17 cellular contexts compared by ENCODE assay signal in genomic region chr7:1560620-1561031, GRCh38. TPM values are rescaled to one million over a fixed set of nuclear protein-coding genes. Genes with fewer than 3 reads are reported as not detected.
DNase-seq lines count a peak whose midpoint lies in the region; ATAC-seq and TF ChIP-seq lines count a peak whose summit lies in the region.
"Had no signal": no experiment of that assay in that cellular context is flagged by ENCODE, and none has a peak within 500 bp of the region (broad histone marks: within the 10 kb centered on the region; RNA-seq: fewer than 3 reads in every experiment).

No MANE protein-coding gene starts in this region.

- H3F3A ChIP-seq in SK-N-SH (replicated peaks; ENCODE audit: insufficient read depth), result no peaks in the 10 kb centered on the region

- TF ChIP-seq CTCF in SK-N-SH (IDR thresholded peaks at IDR 0.05) (no peak), RWPE2 (IDR thresholded peaks at IDR 0.05; ENCODE audit: poor library complexity, severe bottlenecking) (no peak), prostate gland (IDR thresholded peaks at IDR 0.05) (no peak), OCI-LY7 (conservative IDR thresholded peaks at IDR 0.05; ENCODE audit: low read length) (no peak), ovary (IDR thresholded peaks at IDR 0.05) (no peak)

- CTCF ChIA-PET in SK-N-SH (lab: Yijun Ruan, JAX) (interaction anchor here (0.6 to 1.5 kb wide), 3 partner anchors 9 to 86 kb away, joined by 3 read pairs; partner anchors contain the start of gene PSMG3), OCI-LY7 (lab: Charles Lee; ENCODE audit: unreplicated experiment) (interaction anchor here (0.6 kb wide), 2 partner anchors 21 to 98 kb away, joined by 3 to 6 read pairs; no protein-coding TSS in a partner anchor)

- TF ChIP-seq RAD21 in SK-N-SH (IDR thresholded peaks at IDR 0.05; ENCODE audit: low read length), result no peak

- 82% methylated on average over 11 of the region's 13 CpGs for WGBS in SK-N-SH (ENCODE audit: low lambda C conversion rate)
- 47% methylated on average over 10 of the region's 13 CpGs for WGBS in prostate gland
- WGBS in ovary, 3 donors, result 59 to 73% (median 66%) methylated on average over 12 to 13 of the region's 13 CpGs

- intact Hi-C loops in prostate gland (cut with DNase I) (no loop called here), OCI-LY7 (cut with micrococcal nuclease; ENCODE audit: unreplicated experiment) (no loop called here), ovary (cut with DNase I) (no loop called here)

- H3K36me3 ChIP-seq in SK-N-SH (replicated peaks in 1 of 2; ENCODE audit: control insufficient read depth in 1 of 2, insufficient read depth in 2 of 2, low read length in 1 of 2) (no peaks in the 10 kb centered on the region), RWPE2 (ENCODE audit: low read depth) (no peaks in the 10 kb centered on the region), prostate gland (no peaks in the 10 kb centered on the region), OCI-LY7 (ENCODE audit: insufficient read depth, low read length) (peaks cover 8% of the 10 kb centered on the region; the same call in 1 of the 2 replicates), ovary (no peaks in the 10 kb centered on the region)

- TF ChIP-seq POLR2A in prostate gland (IDR thresholded peaks at IDR 0.05) (no peak), ovary (IDR thresholded peaks at IDR 0.05) (no peak)

- H4K20me1 ChIP-seq in SK-N-SH (ENCODE audit: insufficient read depth), result no peaks in the 10 kb centered on the region
- H4K20me1 ChIP-seq in OCI-LY7 (ENCODE audit: insufficient read depth, low read length), result no peaks in the 10 kb centered on the region

- H3K4me3 ChIP-seq in SK-N-SH (ENCODE audit: low read depth in 2 of 2, low read length in 1 of 2), result no peak overlapping the region
- H3K4me3 ChIP-seq in RWPE2 (ENCODE audit: severe bottlenecking), result no peak overlapping the region
- H3K4me3 ChIP-seq in prostate gland, result peak overlapping the region in 1 of 2 donors; percentile 1
- H3K4me3 ChIP-seq in OCI-LY7 (ENCODE audit: low read depth, low read length, poor library complexity, severe bottlenecking), result no peak overlapping the region
- H3K4me3 ChIP-seq in ovary, result no peak overlapping the region

- no peak overlapping the region for H3K9ac ChIP-seq in SK-N-SH

- H3K9me2 ChIP-seq in SK-N-SH, result no peaks in the 10 kb centered on the region
- H3K9me2 ChIP-seq in OCI-LY7 (ENCODE audit: insufficient read depth, low read length), result no peaks in the 10 kb centered on the region

- TF ChIP-seq EP300 in SK-N-SH (IDR thresholded peaks at IDR 0.05; ENCODE audit: borderline replicate concordance in 1 of 2, low read depth in 1 of 2, low read length in 1 of 2) (no peak), ovary (IDR thresholded peaks at IDR 0.05) (no peak)

- H3K4me2 ChIP-seq in SK-N-SH (no peak overlapping the region), OCI-LY7 (ENCODE audit: low read length) (no peak overlapping the region)

- POLR2A ChIA-PET in SK-N-SH (lab: Yijun Ruan, JAX), result no interaction called here
- POLR2A ChIA-PET in OCI-LY7 (lab: Charles Lee), result no interaction called here

- BruUV-seq in OCI-LY7 (replicated peaks; lab: Mats Ljungman, UMichigan), result no TSS peak

- H3K79me2 ChIP-seq in SK-N-SH (ENCODE audit: insufficient read depth) (no peaks in the 10 kb centered on the region), OCI-LY7 (ENCODE audit: insufficient read depth, low read depth, low read length) (no peaks in the 10 kb centered on the region)

- H3K4me1 ChIP-seq in SK-N-SH (ENCODE audit: control insufficient read depth in 1 of 2, insufficient read depth in 2 of 2, low read depth in 1 of 2, low read length in 1 of 2) (peaks cover 6 to 7% of the 10 kb centered on the region in 2 experiments; a peak in 3 of 4 replicates), RWPE2 (ENCODE audit: insufficient read depth, poor library complexity, severe bottlenecking) (peaks cover 30% of the 10 kb centered on the region), prostate gland (replicated peaks) (peaks cover 34% of the 10 kb centered on the region), OCI-LY7 (ENCODE audit: insufficient read depth, low read length, poor library complexity, severe bottlenecking) (peaks cover 7% of the 10 kb centered on the region), ovary (ENCODE audit: insufficient read depth) (peaks cover 4% of the 10 kb centered on the region)

- DNase-seq in SK-N-SH (peak; percentile 37), RWPE2 (ENCODE audit: low spot score) (no peak), prostate gland (ENCODE audit: low spot score) (no peak), OCI-LY7 (ENCODE audit: low spot score) (no peak), ovary (no peak)
- DNase-seq in stimulated activated naive CD4-positive, alpha-beta T cell (lab: John Stamatoyannopoulos, UW), result no peak
- DNase-seq: CD8-positive, alpha-beta T cell; DMS79; HCEC 1CT; KBM-7; NCI-H1436 treated with DMSO at 0.1 percent for 48 hours; NCI-H2029 treated with DMSO at 0.1 percent for 48 hours; NCI-H2171 treated with DMSO at 0.1 percent for 48 hours; NCI-H774; PC-3 had no signal

- ATAC-seq in SK-N-SH treated with all-trans-retinoic acid at 6 μM for 48 hours (no peak), RWPE2 (ENCODE audit: low read depth) (no peak), esophagus mucosa (peak; percentile 30)
- ATAC-seq: CD8-positive, alpha-beta T cell; PC-3 had no signal

- no peaks in the 10 kb centered on the region for H3K27me3 ChIP-seq in SK-N-SH (ENCODE audit: insufficient read depth)
- no peaks in the 10 kb centered on the region for H3K27me3 ChIP-seq in RWPE2 (ENCODE audit: insufficient read depth, poor library complexity, severe bottlenecking)
- H3K27me3 ChIP-seq in prostate gland (replicated peaks; ENCODE audit: insufficient read depth), result no peaks in the 10 kb centered on the region
- no peaks in the 10 kb centered on the region for H3K27me3 ChIP-seq in ovary

- H3K27ac ChIP-seq in SK-N-SH (ENCODE audit: low read depth in 2 of 2, low read length in 1 of 2) (no peak overlapping the region), RWPE2 (ENCODE audit: poor library complexity, severe bottlenecking) (peak overlapping the region; percentile 48), prostate gland (peak overlapping the region; percentile 83 to 87), OCI-LY7 (ENCODE audit: low read depth, low read length, poor library complexity, severe bottlenecking) (no peak overlapping the region), ovary (no peak overlapping the region)

- H3K9me3 ChIP-seq in SK-N-SH, result no peaks in the 10 kb centered on the region
- no peaks in the 10 kb centered on the region for H3K9me3 ChIP-seq in RWPE2 (ENCODE audit: severe bottlenecking)
- H3K9me3 ChIP-seq in prostate gland, result no peaks in the 10 kb centered on the region
- H3K9me3 ChIP-seq in OCI-LY7 (ENCODE audit: low read length), result no peaks in the 10 kb centered on the region
- H3K9me3 ChIP-seq in ovary, result no peaks in the 10 kb centered on the region

- no peak overlapping the region for H2AFZ ChIP-seq in SK-N-SH (ENCODE audit: low read depth)
- no peak overlapping the region for H2AFZ ChIP-seq in OCI-LY7 (ENCODE audit: low read length)

TF ChIP-seq in SK-N-SH, 30 proteins besides CTCF, POLR2A, EP300 and RAD21 (continues in another document):
- no peak for TF ChIP-seq TEAD4 (IDR thresholded peaks at IDR 0.05; ENCODE audit: borderline replicate concordance, insufficient read depth)

TF ChIP-seq in SK-N-SH treated with all-trans-retinoic acid at 6 μM for 48 hours, 23 proteins besides CTCF, POLR2A, EP300 and RAD21:
- TF ChIP-seq ZNF8 (CRISPR knock-in tag; IDR thresholded peaks at IDR 0.05) (no peak), RARB (CRISPR knock-in tag; IDR thresholded peaks at IDR 0.05) (no peak), CSDC2 (CRISPR knock-in tag; IDR thresholded peaks at IDR 0.05) (no peak)
TF ChIP-seq in SK-N-SH treated with all-trans-retinoic acid at 6 μM for 48 hours: peak in this region for 0.

RNA-seq across cellular contexts. Expression of gene TMEM184A, which starts 4.6 kb away (rescaled TPM):
- polyA plus RNA-seq in SK-N-SH (2012; rRNA removed) (1.5 and 1.8 TPM in 2 replicates), ovary (under 1 TPM in 1 of 2 donors, not detected in 1; 0.13 TPM)
- polyA plus RNA-seq in SK-N-SH (2012; cell fraction: cytosol; rRNA removed), result 0.43 and 0.46 TPM in 2 replicates
- polyA plus RNA-seq in SK-N-SH (2012; cell fraction: nucleus; rRNA removed), result 6.5 and 6.7 TPM in 2 replicates
- total RNA-seq in esophagus mucosa (86.6 TPM), prostate gland (10 to 100 TPM; 15.4 to 59.2 TPM), OCI-LY7 (2022) (not detected in 2 replicates), ovary (1 to 10 TPM in 5 of 7 donors, under 1 TPM in 1, not detected in 1; 0.05 to 8.4 (median 1.6) TPM)
- 0.19 and 0.77 TPM in 2 replicates for total RNA-seq in OCI-LY7 (2014; rRNA removed; shearing (Covaris generic))
- total RNA-seq: CD8-positive, alpha-beta T cell had no signal

RNA-seq across cellular contexts. Expression of gene PSMG3, which starts 9.2 kb away (rescaled TPM):
- polyA plus RNA-seq in SK-N-SH (2012; rRNA removed) (106 and 109 TPM in 2 replicates), ovary (10 to 100 TPM; 12.7 to 29.9 TPM)
- 71.7 and 94.8 TPM in 2 replicates for polyA plus RNA-seq in SK-N-SH (2012; cell fraction: cytosol; rRNA removed)
- 82.8 and 87.7 TPM in 2 replicates for polyA plus RNA-seq in SK-N-SH (2012; cell fraction: nucleus; rRNA removed)
- total RNA-seq in esophagus mucosa (39.8 TPM), prostate gland (10 to 100 TPM; 50.0 to 51.6 TPM), OCI-LY7 (2022) (55.1 and 63.7 TPM in 2 replicates), ovary (10 to 100 TPM; 15.6 to 34.5 (median 18.6) TPM)
- 128 and 129 TPM in 2 replicates for total RNA-seq in OCI-LY7 (2014; rRNA removed; shearing (Covaris generic))

RNA-seq across cellular contexts. Expression of gene MAFK, which starts 30.1 kb away (rescaled TPM):
- 33.0 and 33.2 TPM in 2 replicates for polyA plus RNA-seq in SK-N-SH (2012; rRNA removed)
- polyA plus RNA-seq in SK-N-SH (2012; cell fraction: cytosol; rRNA removed), result 8.3 and 12.2 TPM in 2 replicates
- 240 and 252 TPM in 2 replicates for polyA plus RNA-seq in SK-N-SH (2012; cell fraction: nucleus; rRNA removed)
- 12.6 TPM for total RNA-seq in esophagus mucosa
- 10 to 100 TPM; 29.1 to 50.6 TPM for total RNA-seq in prostate gland
- 25.2 and 26.1 TPM in 2 replicates for total RNA-seq in OCI-LY7 (2014; rRNA removed; shearing (Covaris generic))
- total RNA-seq in OCI-LY7 (2022), result 32.7 and 39.0 TPM in 2 replicates
- 10 to 100 TPM; 10.5 to 42.0 (median 18.7) TPM for total RNA-seq in ovary
- polyA plus RNA-seq in ovary, result 10 to 100 TPM in 1 of 2 donors, 1 to 10 TPM in 1; 1.8 to 22.9 TPM

RNA-seq across cellular contexts. Expression of gene INTS1, which starts 56.4 kb away (rescaled TPM):
- polyA plus RNA-seq in SK-N-SH (2012; rRNA removed), result 35.7 and 48.1 TPM in 2 replicates
- 12.0 and 22.3 TPM in 2 replicates for polyA plus RNA-seq in SK-N-SH (2012; cell fraction: cytosol; rRNA removed)
- 148 and 184 TPM in 2 replicates for polyA plus RNA-seq in SK-N-SH (2012; cell fraction: nucleus; rRNA removed)
- 50.4 TPM for total RNA-seq in esophagus mucosa
- 100 to 1,000 TPM in 1 of 2 donors, 10 to 100 TPM in 1; 64.9 to 146 TPM for total RNA-seq in prostate gland
- 61.5 and 83.6 TPM in 2 replicates for total RNA-seq in OCI-LY7 (2014; rRNA removed; shearing (Covaris generic))
- total RNA-seq in OCI-LY7 (2022), result 187 and 188 TPM in 2 replicates
- total RNA-seq in ovary, result 10 to 100 TPM; 28.5 to 80.5 (median 70.6) TPM
- 10 to 100 TPM in 1 of 2 donors, 1 to 10 TPM in 1; 1.9 to 48.7 TPM for polyA plus RNA-seq in ovary

Comparison
In these comparisons a context has a peak if more than half of its experiments do, and no peak if none do; other contexts are left out.
1. H3K27ac ChIP-seq: peak in RWPE2 (single experiment) and prostate gland (2 of 2); none in SK-N-SH (0 of 2), OCI-LY7 (single experiment) and ovary (0 of 2).